ENCODE assay signal across 9 cellular contexts in genomic region chr5:140221697-140222223, GRCh38. TPM values are rescaled to one million over a fixed set of nuclear protein-coding genes. Genes with fewer than 3 reads are reported as not detected.
DNase-seq lines count a peak whose midpoint lies in the region; ATAC-seq, FAIRE-seq and TF ChIP-seq lines count a peak whose summit lies in the region.
"Had no signal": no experiment of that assay in that cellular context is flagged by ENCODE, and none has a peak within 500 bp of the region (broad histone marks: within the 10 kb centered on the region; RNA-seq: fewer than 3 reads in every experiment).

No MANE protein-coding gene starts in this region.

- peaks cover 32% of the 10 kb centered on the region for H3K4me1 Mint-ChIP-seq in activated naive CD8-positive, alpha-beta T cell treated with anti-CD3 and anti-CD28 coated beads, Interleukin-2, amount 50 U/mL, for 24 hours

- H3K27ac ChIP-seq in A549, result peak overlapping the region in 1 of 2 experiments; percentile 31; a peak in 3 of 6 replicates
- H3K27ac ChIP-seq in GM23248, result peak overlapping the region; percentile 74

- H3K4me3 Mint-ChIP-seq in activated naive CD8-positive, alpha-beta T cell treated with anti-CD3 and anti-CD28 coated beads, Interleukin-2, amount 50 U/mL, for 24 hours, result no peak overlapping the region

- no peaks in the 10 kb centered on the region for H4K20me1 ChIP-seq in GM23248 (ENCODE audit: insufficient read depth)

- peak; percentile 24 to 36 for DNase-seq in A549 (ENCODE audit: low read depth in 1 of 2, low spot score in 1 of 2)
- peak; percentile 93 for DNase-seq in GM23248
- no peak for DNase-seq in activated naive CD8-positive, alpha-beta T cell treated with anti-CD3 and anti-CD28 coated beads, Interleukin-2, amount 50 U/mL, for 24 hours
- peak; percentile 68 for DNase-seq in hepatic stellate cell (ENCODE audit: low spot score)
- DNase-seq in NCI-H2171 treated with DMSO at 0.1 percent for 48 hours (lab: John Stamatoyannopoulos, UW), result no peak
- no peak for DNase-seq in left lobe of liver (ENCODE audit: low spot score)
- DNase-seq: left colon had no signal

- in situ Hi-C loops in GM23248 (cut with MboI), result no loop called here

- no peaks in the 10 kb centered on the region for H3K36me3 Mint-ChIP-seq in activated naive CD8-positive, alpha-beta T cell treated with anti-CD3 and anti-CD28 coated beads, Interleukin-2, amount 50 U/mL, for 24 hours (ENCODE audit: low read depth)

- peaks cover 48% of the 10 kb centered on the region for H3K4me1 ChIP-seq in A549
- peaks cover 42% of the 10 kb centered on the region for H3K4me1 ChIP-seq in GM23248 (ENCODE audit: insufficient read depth)

- no peak for FAIRE-seq in A549 (lab: Jason Lieb, UNC)

- peak; percentile 65 to 74; a peak in 5 of 6 replicates for ATAC-seq in A549
- peak; percentile 69 for ATAC-seq in activated naive CD8-positive, alpha-beta T cell treated with anti-CD3 and anti-CD28 coated beads, Interleukin-2, amount 50 U/mL, for 24 hours
- ATAC-seq in GM18520 (IDR thresholded peaks at IDR 0.05; ENCODE audit: unreplicated experiment), result no peak
- ATAC-seq in GM18867 (IDR thresholded peaks at IDR 0.05; ENCODE audit: unreplicated experiment), result no peak
- no peak for ATAC-seq in left lobe of liver

- H3K27me3 ChIP-seq in GM23248 (replicated peaks; ENCODE audit: insufficient read depth), result no peaks in the 10 kb centered on the region

- TF ChIP-seq RAD21 in A549 (conservative IDR thresholded peaks at IDR 0.05 in 1 of 2, IDR thresholded peaks at IDR 0.05 in 1 of 2), result no peak

- no peak overlapping the region for H3K9ac ChIP-seq in GM23248

- H3K9me2 ChIP-seq in GM23248 (ENCODE audit: insufficient read depth), result no peaks in the 10 kb centered on the region

- peak overlapping the region; percentile 32 for H3K27ac Mint-ChIP-seq in activated naive CD8-positive, alpha-beta T cell treated with anti-CD3 and anti-CD28 coated beads, Interleukin-2, amount 50 U/mL, for 24 hours

- H3K4me2 ChIP-seq in A549 (peak overlapping the region; percentile 45), GM23248 (ENCODE audit: unreplicated experiment) (peak overlapping the region; percentile 14)

- no peak overlapping the region for H3K4me3 ChIP-seq in A549
- 0 out of 2 replicates have a peak overlapping the region, but pooled peaks have one; percentile 12 for H3K4me3 ChIP-seq in GM23248

- H3K36me3 ChIP-seq in GM23248 (ENCODE audit: low read depth), result no peaks in the 10 kb centered on the region

- no peak for TF ChIP-seq POLR2A in A549 (IDR thresholded peaks at IDR 0.05; ENCODE audit: low read length)

- no peak overlapping the region for H2AFZ ChIP-seq in GM23248

- H3K9me3 ChIP-seq in A549 (no peaks in the 10 kb centered on the region), GM23248 (ENCODE audit: low read depth) (no peaks in the 10 kb centered on the region)

- no peaks in the 10 kb centered on the region for H3K27me3 Mint-ChIP-seq in activated naive CD8-positive, alpha-beta T cell treated with anti-CD3 and anti-CD28 coated beads, Interleukin-2, amount 50 U/mL, for 24 hours

- H3F3A ChIP-seq in GM23248 (ENCODE audit: insufficient read depth), result peaks cover 46% of the 10 kb centered on the region

- no peak for TF ChIP-seq CTCF in A549 (IDR thresholded peaks at IDR 0.05)

- WGBS in A549 (ENCODE audit: missing lambda C conversion rate), result 78% methylated on average over 5 of the region's 5 CpGs
- 55 to 60% methylated on average over 5 of the region's 5 CpGs for WGBS in GM23248 (ENCODE audit: low coverage in 1 of 2, low lambda C conversion rate in 2 of 2, missing lambda C conversion rate in 2 of 2), 2 experiments

- TF ChIP-seq EP300 in A549 (IDR thresholded peaks at IDR 0.05), result no peak

- H3K9me3 Mint-ChIP-seq in activated naive CD8-positive, alpha-beta T cell treated with anti-CD3 and anti-CD28 coated beads, Interleukin-2, amount 50 U/mL, for 24 hours, result no peaks in the 10 kb centered on the region

- CTCF ChIA-PET in A549 (lab: Yijun Ruan, JAX), result interaction anchor here (0.8 to 2.4 kb wide), 7 partner anchors 15 to 141 kb away, joined by 3 to 9 read pairs (median 4); partner anchors contain the start of genes HBEGF and PFDN1

- POLR2A ChIA-PET in A549 (lab: Yijun Ruan, JAX), result no interaction called here

- H3K79me2 ChIP-seq in GM23248 (ENCODE audit: insufficient read depth), result no peaks in the 10 kb centered on the region; the same call in 1 of the 2 replicates

TF ChIP-seq in A549, 52 proteins besides CTCF, POLR2A, EP300 and RAD21:
- TF ChIP-seq MAFK (IDR thresholded peaks at IDR 0.05; ENCODE audit: partially characterized antibody) (peak; percentile 29), FOSL2 (IDR thresholded peaks at IDR 0.05) (no peak), FOSL2 (CRISPR knock-in tag; IDR thresholded peaks at IDR 0.05) (peak; percentile 52), HEYL (CRISPR knock-in tag; IDR thresholded peaks at IDR 0.05) (no peak)

RNA-seq across cellular contexts. Expression of gene CYSTM1, which starts 46.8 kb away (rescaled TPM):
- polyA plus RNA-seq in A549 (2011; rRNA removed) (76.8 and 82.8 TPM in 2 replicates), A549 (2017; fragmentation: RNase III; extraction: RNeasy Plus Mini Kit Qiagen cat#74134 plus additional on column Dnase treatment) (83.6 to 103 TPM (median 89.9 TPM) in 3 replicates), GM23248 (2016; fragmentation: Nextera tagmentation; extraction: Ambion mirVana) (42.3 and 45.5 TPM in 2 replicates)
- polyA plus RNA-seq in A549 (2012; cell fraction: cytosol; rRNA removed), result 74.8 and 91.0 TPM in 2 replicates
- 35.1 and 41.8 TPM in 2 replicates for polyA plus RNA-seq in A549 (2012; cell fraction: nucleus; rRNA removed)
- 55.3 and 81.1 TPM in 2 replicates for polyA minus RNA-seq in A549 (2011; rRNA and poly(A)+ RNA removed)
- 10.4 and 16.0 TPM in 2 replicates for total RNA-seq in GM23248 (2014; rRNA removed; shearing (Covaris generic))
- 24.6 TPM for total RNA-seq in left lobe of liver

Comparison
In these comparisons a context has a peak if more than half of its experiments do, and no peak if none do; other contexts are left out.
1. ATAC-seq: peak in A549 (2 of 2) and activated naive CD8-positive, alpha-beta T cell treated with anti-CD3 and anti-CD28 coated beads, Interleukin-2, amount 50 U/mL, for 24 hours (single experiment); none in GM18520 (single experiment), GM18867 (single experiment) and left lobe of liver (single experiment).
2. DNase-seq: peak in A549 (2 of 2), GM23248 (single experiment) and hepatic stellate cell (single experiment); none in activated naive CD8-positive, alpha-beta T cell treated with anti-CD3 and anti-CD28 coated beads, Interleukin-2, amount 50 U/mL, for 24 hours (single experiment), NCI-H2171 treated with DMSO at 0.1 percent for 48 hours (single experiment) and left lobe of liver (single experiment).